17 cellular contexts compared by ENCODE assay signal in genomic region chr5:42566658-42567313, GRCh38.
DNase-seq lines count a peak whose midpoint lies in the region; ATAC-seq and TF ChIP-seq lines count a peak whose summit lies in the region.
"Had no signal": no experiment of that assay in that cellular context is flagged by ENCODE, and none has a peak within 500 bp of the region (broad histone marks: within the 10 kb centered on the region; RNA-seq: fewer than 3 reads in every experiment).

No MANE protein-coding gene starts in this region.

- peak overlapping the region in 1 of 3 experiments; percentile 30 for H3K4me3 Mint-ChIP-seq in nephron
- H3K4me3 Mint-ChIP-seq in activated CD8-positive, alpha-beta memory T cell treated with anti-CD3 and anti-CD28 coated beads, Interleukin-2, amount 10 ng/mL, durations not matched to agents 7 days and 5 days, result no peak overlapping the region
- H3K4me3 Mint-ChIP-seq: activated B cell treated with CpG ODN at 0.5 μM for 24 hours; activated naive CD4-positive, alpha-beta T cell treated with anti-CD3 and anti-CD28 coated beads, Interleukin-2, amount 50 U/mL, for 24 hours; CD8-positive, alpha-beta T cell; T-cell; type B pancreatic cell had no signal

- H3K27ac ChIP-seq in testis, result peak overlapping the region; percentile 26 to 32
- H3K27ac ChIP-seq: colonic mucosa had no signal

- intact Hi-C loops in testis (cut with DNase I; ENCODE audit: low total_unique reads), result no loop called here

- peaks cover 45% of the 10 kb centered on the region for H3K4me1 Mint-ChIP-seq in nephron
- no peaks in the 10 kb centered on the region for H3K4me1 Mint-ChIP-seq in activated CD8-positive, alpha-beta memory T cell treated with anti-CD3 and anti-CD28 coated beads, Interleukin-2, amount 10 ng/mL, durations not matched to agents 7 days and 5 days
- H3K4me1 Mint-ChIP-seq: activated B cell treated with CpG ODN at 0.5 μM for 24 hours; activated naive CD4-positive, alpha-beta T cell treated with anti-CD3 and anti-CD28 coated beads, Interleukin-2, amount 50 U/mL, for 24 hours; T-cell had no signal

- TF ChIP-seq CTCF in astrocyte of the cerebellum (IDR thresholded peaks at IDR 0.05; ENCODE audit: low read depth, low read length, missing control alignments) (no peak), fibroblast of pulmonary artery (IDR thresholded peaks at IDR 0.05; ENCODE audit: low read length, missing control alignments) (no peak), nephron (IDR thresholded peaks at IDR 0.05; ENCODE audit: unreplicated experiment in 3 of 3) (no peak), testis (IDR thresholded peaks at IDR 0.05) (no peak)

- H3K4me3 ChIP-seq in astrocyte of the cerebellum (ENCODE audit: low read depth, low read length), result no peak overlapping the region
- H3K4me3 ChIP-seq in fibroblast of pulmonary artery (replicated peaks; ENCODE audit: low read depth, low read length), result no peak overlapping the region
- H3K4me3 ChIP-seq in testis, result no peak overlapping the region
- H3K4me3 ChIP-seq: colonic mucosa had no signal

- H3K9me3 Mint-ChIP-seq in nephron, result no peaks in the 10 kb centered on the region
- no peaks in the 10 kb centered on the region for H3K9me3 Mint-ChIP-seq in activated CD8-positive, alpha-beta memory T cell treated with anti-CD3 and anti-CD28 coated beads, Interleukin-2, amount 10 ng/mL, durations not matched to agents 7 days and 5 days (ENCODE audit: low read depth)
- H3K9me3 Mint-ChIP-seq: activated B cell treated with CpG ODN at 0.5 μM for 24 hours; activated naive CD4-positive, alpha-beta T cell treated with anti-CD3 and anti-CD28 coated beads, Interleukin-2, amount 50 U/mL, for 24 hours; CD8-positive, alpha-beta T cell; T-cell; type B pancreatic cell had no signal

- 46 to 50% methylated on average over 5 of the region's 5 CpGs for WGBS in testis, 2 donors

- peak overlapping the region; percentile 72 to 86 (median 74) for H3K27ac Mint-ChIP-seq in nephron
- no peak overlapping the region for H3K27ac Mint-ChIP-seq in activated CD8-positive, alpha-beta memory T cell treated with anti-CD3 and anti-CD28 coated beads, Interleukin-2, amount 10 ng/mL, durations not matched to agents 7 days and 5 days
- H3K27ac Mint-ChIP-seq: activated B cell treated with CpG ODN at 0.5 μM for 24 hours; activated naive CD4-positive, alpha-beta T cell treated with anti-CD3 and anti-CD28 coated beads, Interleukin-2, amount 50 U/mL, for 24 hours; CD8-positive, alpha-beta T cell; T-cell; type B pancreatic cell had no signal

- CTCF ChIA-PET in activated CD8-positive, alpha-beta memory T cell treated with anti-CD3 and anti-CD28 coated beads, Interleukin-2, amount 10 ng/mL, durations not matched to agents 7 days and 5 days (lab: Charles Lee), result interaction anchor here (0.7 kb wide), 1 partner anchor 17 kb away, joined by 3 read pairs; no protein-coding TSS in a partner anchor

- no peaks in the 10 kb centered on the region for H3K27me3 ChIP-seq in testis
- H3K27me3 ChIP-seq: colonic mucosa had no signal

- no peak for ATAC-seq in activated CD8-positive, alpha-beta memory T cell treated with anti-CD3 and anti-CD28 coated beads, Interleukin-2, amount 10 ng/mL, durations not matched to agents 7 days and 5 days
- ATAC-seq: CD8-positive, alpha-beta T cell; T-cell had no signal

- H3K36me3 ChIP-seq in testis (ENCODE audit: low read depth, missing control alignments), result no peaks in the 10 kb centered on the region
- H3K36me3 ChIP-seq: colonic mucosa had no signal

- no peaks in the 10 kb centered on the region for H3K9me3 ChIP-seq in testis
- H3K9me3 ChIP-seq: colonic mucosa had no signal

- peaks cover 9% of the 10 kb centered on the region for H3K4me1 ChIP-seq in testis
- H3K4me1 ChIP-seq: colonic mucosa had no signal

- no peak for TF ChIP-seq POLR2A in testis (IDR thresholded peaks at IDR 0.05)

- DNase-seq in astrocyte of the cerebellum (ENCODE audit: low read depth), result peak; percentile 15
- DNase-seq in fibroblast of pulmonary artery (ENCODE audit: low read depth), result peak; percentile 31
- no peak for DNase-seq in testis
- no peak for DNase-seq in cerebellar nuclear complex (lab: John Stamatoyannopoulos, UW)
- DNase-seq in NCI-H2107 (lab: John Stamatoyannopoulos, UW), result no peak
- DNase-seq in activated CD8-positive, alpha-beta memory T cell treated with anti-CD3 and anti-CD28 coated beads, Interleukin-2, amount 10 ng/mL, durations not matched to agents 7 days and 5 days, result no peak
- DNase-seq: activated B cell treated with CpG ODN at 0.5 μM for 24 hours; activated CD8-positive, alpha-beta memory T cell treated with anti-CD3 and anti-CD28 coated beads, Interleukin-2, amount 50 U/mL, for 48 hours; CD8-positive, alpha-beta T cell; colonic mucosa; Karpas-422; NCI-H1417 treated with DMSO at 0.1 percent for 48 hours; nucleus accumbens; T-cell had no signal

- no peaks in the 10 kb centered on the region for H3K36me3 Mint-ChIP-seq in nephron (ENCODE audit: low read depth)
- no peaks in the 10 kb centered on the region for H3K36me3 Mint-ChIP-seq in activated CD8-positive, alpha-beta memory T cell treated with anti-CD3 and anti-CD28 coated beads, Interleukin-2, amount 10 ng/mL, durations not matched to agents 7 days and 5 days
- H3K36me3 Mint-ChIP-seq: activated naive CD4-positive, alpha-beta T cell treated with anti-CD3 and anti-CD28 coated beads, Interleukin-2, amount 50 U/mL, for 24 hours; CD8-positive, alpha-beta T cell; T-cell; type B pancreatic cell had no signal

- in situ Hi-C loops in astrocyte of the cerebellum (cut with HindIII; ENCODE audit: low sequenced_read_pairs), result no loop called here

- no peaks in the 10 kb centered on the region for H3K27me3 Mint-ChIP-seq in nephron (ENCODE audit: low read depth)
- peaks cover 14% of the 10 kb centered on the region for H3K27me3 Mint-ChIP-seq in activated CD8-positive, alpha-beta memory T cell treated with anti-CD3 and anti-CD28 coated beads, Interleukin-2, amount 10 ng/mL, durations not matched to agents 7 days and 5 days
- H3K27me3 Mint-ChIP-seq: type B pancreatic cell had no signal

Comparison
In these comparisons a context has a peak if more than half of its experiments do, and no peak if none do; other contexts are left out.
1. DNase-seq: peak in astrocyte of the cerebellum (single experiment) and fibroblast of pulmonary artery (single experiment); none in testis (single experiment), cerebellar nuclear complex (0 of 2), NCI-H2107 (single experiment) and activated CD8-positive, alpha-beta memory T cell treated with anti-CD3 and anti-CD28 coated beads, Interleukin-2, amount 10 ng/mL, durations not matched to agents 7 days and 5 days (single experiment).